Comparison of ENCODE assay signal across 25 cellular contexts in the genomic region with DNA sequence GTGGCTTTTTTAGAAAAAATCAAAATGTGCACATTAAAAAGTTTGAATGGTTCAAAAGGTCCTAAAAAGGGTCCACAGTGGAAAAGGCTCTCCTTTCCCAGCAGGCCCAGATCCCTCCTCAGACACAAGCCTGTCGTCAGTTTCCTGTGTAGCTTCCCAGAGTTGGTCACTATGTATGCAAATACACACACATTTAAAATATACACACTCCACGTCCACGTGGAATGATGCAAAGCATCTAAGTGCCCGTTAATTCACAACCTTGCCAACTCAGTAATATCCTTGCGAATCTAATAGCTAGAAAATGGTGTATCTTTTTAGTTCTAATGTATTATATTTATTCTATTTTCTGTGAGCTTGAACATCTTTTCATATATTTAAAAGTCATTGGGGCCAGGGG. TPM values are rescaled to one million over a fixed set of nuclear protein-coding genes. Genes with fewer than 3 reads are reported as not detected.
A peak's percentile ranks its signal among the peaks of the same experiment; 100 is the strongest.
DNase-seq lines count a peak whose midpoint lies in the region; ATAC-seq, FAIRE-seq and TF ChIP-seq lines count a peak whose summit lies in the region.
"Had no signal": no experiment of that assay in that cellular context is flagged by ENCODE, and none has a peak within 500 bp of the region (broad histone marks: within the 10 kb centered on the region; RNA-seq: fewer than 3 reads in every experiment).

No MANE protein-coding gene starts in this region.

- H3K9ac ChIP-seq in endodermal cell (ENCODE audit: extremely low read depth, low read length, poor library complexity, severe bottlenecking): no peak overlapping the region

- POLR2A ChIA-PET in naive thymus-derived CD4-positive, alpha-beta T cell (lab: Charles Lee): interaction anchor here (0.7 to 13.1 kb wide), 8 partner anchors 9 to 162 kb away, joined by 3 to 182 read pairs (median 8); a partner anchor contains a TSS

- FAIRE-seq in GM19239 (lab: Jason Lieb, UNC): peak; percentile 71
- FAIRE-seq: A204.1, D721Med had no signal

- ATAC-seq in activated CD8-positive, alpha-beta memory T cell treated with anti-CD3 and anti-CD28 coated beads, Interleukin-2, amount 10 ng/mL, durations not matched to agents 7 days and 5 days: no peak
- ATAC-seq in naive thymus-derived CD4-positive, alpha-beta T cell: no peak
- ATAC-seq in HG03159 (IDR thresholded peaks at IDR 0.05; ENCODE audit: unreplicated experiment): no peak

- H3K36me3 ChIP-seq in naive thymus-derived CD4-positive, alpha-beta T cell (ENCODE audit: control insufficient read depth in 2 of 3, insufficient read depth in 3 of 3, low read length in 3 of 3): peaks cover 0 to 24% (median 3%) of the 10 kb centered on the region in 3 experiments
- H3K36me3 ChIP-seq in endodermal cell (ENCODE audit: control insufficient read depth, insufficient read depth, low read length): no peaks in the 10 kb centered on the region
- H3K36me3 ChIP-seq: BE2C had no signal

- intact Hi-C loops in activated T-helper 1 cell treated with anti-CD3 and anti-CD28 coated beads, Interleukin-12 subunit alpha, Interleukin-12 subunit beta, Interleukin-2, Interleukin-4 antibody, amounts not matched to agents 30 ng/mL and 10 ng/mL and 1 ng/mL, durations not matched to agents 14 hours and 24 hours and 36 hours (cut with micrococcal nuclease): no loop called here
- intact Hi-C loops in naive thymus-derived CD4-positive, alpha-beta T cell (cut with micrococcal nuclease): no loop called here

- H3K4me1 Mint-ChIP-seq in activated CD8-positive, alpha-beta memory T cell treated with anti-CD3 and anti-CD28 coated beads, Interleukin-2, amount 10 ng/mL, durations not matched to agents 7 days and 5 days: peaks cover 81% of the 10 kb centered on the region
- peaks cover 71% of the 10 kb centered on the region for H3K4me1 Mint-ChIP-seq in activated T-helper 1 cell treated with anti-CD3 and anti-CD28 coated beads, Interleukin-12 subunit alpha, Interleukin-12 subunit beta, Interleukin-2, Interleukin-4 antibody, amounts not matched to agents 30 ng/mL and 10 ng/mL and 1 ng/mL, durations not matched to agents 14 hours and 24 hours and 36 hours (ENCODE audit: low read depth)
- peaks cover 56 to 93% (median 80%) of the 10 kb centered on the region in 7 donors for H3K4me1 Mint-ChIP-seq in naive thymus-derived CD4-positive, alpha-beta T cell
- peaks cover 16% of the 10 kb centered on the region for H3K4me1 Mint-ChIP-seq in endodermal cell

- no peaks in the 10 kb centered on the region for H3K9me3 Mint-ChIP-seq in activated CD8-positive, alpha-beta memory T cell treated with anti-CD3 and anti-CD28 coated beads, Interleukin-2, amount 10 ng/mL, durations not matched to agents 7 days and 5 days (ENCODE audit: low read depth)
- no peaks in the 10 kb centered on the region for H3K9me3 Mint-ChIP-seq in activated T-helper 1 cell treated with anti-CD3 and anti-CD28 coated beads, Interleukin-12 subunit alpha, Interleukin-12 subunit beta, Interleukin-2, Interleukin-4 antibody, amounts not matched to agents 30 ng/mL and 10 ng/mL and 1 ng/mL, durations not matched to agents 14 hours and 24 hours and 36 hours
- H3K9me3 Mint-ChIP-seq in naive thymus-derived CD4-positive, alpha-beta T cell: peaks cover 0 to 2% (median 0%) of the 10 kb centered on the region in 11 donors
- no peaks in the 10 kb centered on the region for H3K9me3 Mint-ChIP-seq in endodermal cell

- H3K9me3 ChIP-seq in naive thymus-derived CD4-positive, alpha-beta T cell (ENCODE audit: control insufficient read depth in 2 of 3, low read length in 3 of 3): no peaks in the 10 kb centered on the region
- no peaks in the 10 kb centered on the region for H3K9me3 ChIP-seq in endodermal cell (ENCODE audit: control insufficient read depth, low read length)
- H3K9me3 ChIP-seq: BE2C had no signal

- H3K27me3 Mint-ChIP-seq in activated CD8-positive, alpha-beta memory T cell treated with anti-CD3 and anti-CD28 coated beads, Interleukin-2, amount 10 ng/mL, durations not matched to agents 7 days and 5 days: no peaks in the 10 kb centered on the region
- no peaks in the 10 kb centered on the region for H3K27me3 Mint-ChIP-seq in activated T-helper 1 cell treated with anti-CD3 and anti-CD28 coated beads, Interleukin-12 subunit alpha, Interleukin-12 subunit beta, Interleukin-2, Interleukin-4 antibody, amounts not matched to agents 30 ng/mL and 10 ng/mL and 1 ng/mL, durations not matched to agents 14 hours and 24 hours and 36 hours (ENCODE audit: insufficient read depth)
- no peaks in the 10 kb centered on the region for H3K27me3 Mint-ChIP-seq in naive thymus-derived CD4-positive, alpha-beta T cell
- no peaks in the 10 kb centered on the region for H3K27me3 Mint-ChIP-seq in endodermal cell (ENCODE audit: insufficient read depth)

- no peak for TF ChIP-seq CTCF in endodermal cell (conservative IDR thresholded peaks at IDR 0.05)

- H3K4me3 ChIP-seq in naive thymus-derived CD4-positive, alpha-beta T cell (ENCODE audit: low read length): no peak overlapping the region
- H3K4me3 ChIP-seq in endodermal cell (ENCODE audit: low read length): no peak overlapping the region
- H3K4me3 ChIP-seq: dorsolateral prefrontal cortex, lung, smooth muscle cell had no signal

- CTCF ChIA-PET in activated CD8-positive, alpha-beta memory T cell treated with anti-CD3 and anti-CD28 coated beads, Interleukin-2, amount 10 ng/mL, durations not matched to agents 7 days and 5 days (lab: Charles Lee): interaction anchor here (1.0 to 2.0 kb wide), 6 partner anchors 11 to 77 kb away, joined by 3 to 10 read pairs (median 4); a partner anchor contains a TSS
- CTCF ChIA-PET in naive thymus-derived CD4-positive, alpha-beta T cell (lab: Charles Lee): interaction anchor here (1.0 kb wide), 1 partner anchor 43 kb away, joined by 3 read pairs; no protein-coding TSS in a partner anchor

- 85 to 100% methylated on average over 1 to 4 of the region's 5 CpGs for WGBS in endodermal cell (ENCODE audit: insufficient coverage in 1 of 2, insufficient read length in 1 of 2), 2 experiments

- H3K27me3 ChIP-seq in naive thymus-derived CD4-positive, alpha-beta T cell (ENCODE audit: control insufficient read depth in 2 of 2, insufficient read depth in 2 of 2, low read length in 2 of 2): no peaks in the 10 kb centered on the region
- no peaks in the 10 kb centered on the region for H3K27me3 ChIP-seq in endodermal cell (ENCODE audit: control insufficient read depth, insufficient read depth, low read length, poor library complexity, severe bottlenecking)
- H3K27me3 ChIP-seq: BE2C, dorsolateral prefrontal cortex had no signal

- peak overlapping the region; percentile 52 for H3K27ac ChIP-seq in naive thymus-derived CD4-positive, alpha-beta T cell (ENCODE audit: low read depth, low read length)
- H3K27ac ChIP-seq in endodermal cell (ENCODE audit: low read depth, low read length): no peak overlapping the region
- H3K27ac ChIP-seq: dorsolateral prefrontal cortex had no signal

- no peak for DNase-seq in activated CD8-positive, alpha-beta memory T cell treated with anti-CD3 and anti-CD28 coated beads, Interleukin-2, amount 10 ng/mL, durations not matched to agents 7 days and 5 days
- no peak for DNase-seq in activated CD8-positive, alpha-beta memory T cell treated with anti-CD3 and anti-CD28 coated beads, Interleukin-2, amount 50 U/mL, for 48 hours
- DNase-seq in GM19239 (ENCODE audit: insufficient read length, low spot score): no peak
- DNase-seq in activated T-helper 1 cell treated with anti-CD3 and anti-CD28 coated beads, Interleukin-12 subunit alpha, Interleukin-12 subunit beta, Interleukin-2, Interleukin-4 antibody, amounts not matched to agents 30 ng/mL and 10 ng/mL and 1 ng/mL, durations not matched to agents 14 hours and 24 hours and 36 hours (ENCODE audit: low spot score): no peak
- DNase-seq in naive thymus-derived CD4-positive, alpha-beta T cell: no peak
- no peak for DNase-seq in endodermal cell
- no peak for DNase-seq in NK-92 (lab: John Stamatoyannopoulos, UW; ENCODE audit: unreplicated experiment)
- DNase-seq: activated CD4-positive, alpha-beta T cell treated with anti-CD3 and anti-CD28 coated beads, Interleukin-2, amount 50 U/mL, for 1 hour; anterior cingulate cortex; BE2C; central memory CD4-positive, alpha-beta T cell; dorsolateral prefrontal cortex; erythroblast; foreskin melanocyte; NCI-H1417 treated with DMSO at 0.1 percent for 48 hours; NCI-H2107; NCI-H524; occipital lobe; stimulated activated CD4-positive, alpha-beta T cell treated with anti-CD3 and anti-CD28 coated beads, Interleukin-4, amount 100 ng/mL, for 24 hours had no signal

- H3K4me3 Mint-ChIP-seq in activated CD8-positive, alpha-beta memory T cell treated with anti-CD3 and anti-CD28 coated beads, Interleukin-2, amount 10 ng/mL, durations not matched to agents 7 days and 5 days: no peak overlapping the region
- no peak overlapping the region for H3K4me3 Mint-ChIP-seq in activated T-helper 1 cell treated with anti-CD3 and anti-CD28 coated beads, Interleukin-12 subunit alpha, Interleukin-12 subunit beta, Interleukin-2, Interleukin-4 antibody, amounts not matched to agents 30 ng/mL and 10 ng/mL and 1 ng/mL, durations not matched to agents 14 hours and 24 hours and 36 hours
- H3K4me3 Mint-ChIP-seq in naive thymus-derived CD4-positive, alpha-beta T cell: peak overlapping the region in 6 of 10 donors; percentile 23 to 67 (median 49)
- H3K4me3 Mint-ChIP-seq in endodermal cell: no peak overlapping the region

- H3K4me1 ChIP-seq in naive thymus-derived CD4-positive, alpha-beta T cell (ENCODE audit: control insufficient read depth in 2 of 2, insufficient read depth in 2 of 2, low read length in 2 of 2): peaks cover 69 to 75% of the 10 kb centered on the region in 2 donors
- no peaks in the 10 kb centered on the region for H3K4me1 ChIP-seq in endodermal cell (ENCODE audit: control insufficient read depth, insufficient read depth, low read length)
- H3K4me1 ChIP-seq: BE2C had no signal

- H3K36me3 Mint-ChIP-seq in activated CD8-positive, alpha-beta memory T cell treated with anti-CD3 and anti-CD28 coated beads, Interleukin-2, amount 10 ng/mL, durations not matched to agents 7 days and 5 days: peaks cover 42% of the 10 kb centered on the region
- peaks cover 38% of the 10 kb centered on the region for H3K36me3 Mint-ChIP-seq in activated T-helper 1 cell treated with anti-CD3 and anti-CD28 coated beads, Interleukin-12 subunit alpha, Interleukin-12 subunit beta, Interleukin-2, Interleukin-4 antibody, amounts not matched to agents 30 ng/mL and 10 ng/mL and 1 ng/mL, durations not matched to agents 14 hours and 24 hours and 36 hours (ENCODE audit: low read depth)
- H3K36me3 Mint-ChIP-seq in naive thymus-derived CD4-positive, alpha-beta T cell: peaks cover 8 to 45% (median 34%) of the 10 kb centered on the region in 5 donors
- no peaks in the 10 kb centered on the region for H3K36me3 Mint-ChIP-seq in endodermal cell (ENCODE audit: low read depth)

- H3K27ac Mint-ChIP-seq in activated CD8-positive, alpha-beta memory T cell treated with anti-CD3 and anti-CD28 coated beads, Interleukin-2, amount 10 ng/mL, durations not matched to agents 7 days and 5 days: peak overlapping the region; percentile 71
- peak overlapping the region; percentile 40 for H3K27ac Mint-ChIP-seq in activated T-helper 1 cell treated with anti-CD3 and anti-CD28 coated beads, Interleukin-12 subunit alpha, Interleukin-12 subunit beta, Interleukin-2, Interleukin-4 antibody, amounts not matched to agents 30 ng/mL and 10 ng/mL and 1 ng/mL, durations not matched to agents 14 hours and 24 hours and 36 hours
- H3K27ac Mint-ChIP-seq in naive thymus-derived CD4-positive, alpha-beta T cell: peak overlapping the region in 8 of 9 donors; percentile 21 to 94 (median 72)
- no peak overlapping the region for H3K27ac Mint-ChIP-seq in endodermal cell

RNA-seq across cellular contexts. Expression of a gene that starts 17.7 kb away (rescaled TPM):
- total RNA-seq in activated CD8-positive, alpha-beta memory T cell treated with anti-CD3 and anti-CD28 coated beads, Interleukin-2, amount 10 ng/mL, durations not matched to agents 7 days and 5 days: 100 to 1,000 TPM; 156 to 287 TPM
- 164 and 175 TPM in 2 replicates for total RNA-seq in activated T-helper 1 cell treated with anti-CD3 and anti-CD28 coated beads, Interleukin-12 subunit alpha, Interleukin-12 subunit beta, Interleukin-2, Interleukin-4 antibody, amounts not matched to agents 30 ng/mL and 10 ng/mL and 1 ng/mL, durations not matched to agents 14 hours and 24 hours and 36 hours
- total RNA-seq in naive thymus-derived CD4-positive, alpha-beta T cell: 100 to 1,000 TPM; 380 to 615 (median 394) TPM
- polyA plus RNA-seq in naive thymus-derived CD4-positive, alpha-beta T cell: 100 to 1,000 TPM in 1 of 2 donors, 10 to 100 TPM in 1; 76.0 to 122 TPM
- under 1 TPM; 0.64 to 0.97 TPM for total RNA-seq in endodermal cell
- polyA plus RNA-seq in endodermal cell (2013, experiment 1 of 2): 0.21 TPM
- 0.12 TPM for polyA plus RNA-seq in endodermal cell (2013, experiment 2 of 2)

RNA-seq across cellular contexts. Expression of a gene that starts 45.3 kb away (rescaled TPM):
- total RNA-seq in activated CD8-positive, alpha-beta memory T cell treated with anti-CD3 and anti-CD28 coated beads, Interleukin-2, amount 10 ng/mL, durations not matched to agents 7 days and 5 days: not detected
- total RNA-seq in activated T-helper 1 cell treated with anti-CD3 and anti-CD28 coated beads, Interleukin-12 subunit alpha, Interleukin-12 subunit beta, Interleukin-2, Interleukin-4 antibody, amounts not matched to agents 30 ng/mL and 10 ng/mL and 1 ng/mL, durations not matched to agents 14 hours and 24 hours and 36 hours: 0.23 and 0.24 TPM in 2 replicates
- not detected for total RNA-seq in naive thymus-derived CD4-positive, alpha-beta T cell
- polyA plus RNA-seq in naive thymus-derived CD4-positive, alpha-beta T cell: under 1 TPM; 0.17 to 0.25 TPM
- not detected for total RNA-seq in endodermal cell
- polyA plus RNA-seq in endodermal cell (2013, experiment 1 of 2): not detected
- polyA plus RNA-seq in endodermal cell (2013, experiment 2 of 2): not detected
- total RNA-seq: kidney epithelial cell, smooth muscle cell had no signal
- polyA plus RNA-seq: smooth muscle cell had no signal

Comparison
In these comparisons a context has a peak if more than half of its experiments do, and no peak if none do; other contexts are left out.
1. H3K4me3 Mint-ChIP-seq: peak in naive thymus-derived CD4-positive, alpha-beta T cell (6 of 10); none in activated CD8-positive, alpha-beta memory T cell treated with anti-CD3 and anti-CD28 coated beads, Interleukin-2, amount 10 ng/mL, durations not matched to agents 7 days and 5 days (single experiment), activated T-helper 1 cell treated with anti-CD3 and anti-CD28 coated beads, Interleukin-12 subunit alpha, Interleukin-12 subunit beta, Interleukin-2, Interleukin-4 antibody, amounts not matched to agents 30 ng/mL and 10 ng/mL and 1 ng/mL, durations not matched to agents 14 hours and 24 hours and 36 hours (single experiment) and endodermal cell (single experiment).
2. RNA of a gene that starts 17.7 kb away (total RNA-seq): 380 to 615 TPM in naive thymus-derived CD4-positive, alpha-beta T cell, 156 to 287 TPM in activated CD8-positive, alpha-beta memory T cell treated with anti-CD3 and anti-CD28 coated beads, Interleukin-2, amount 10 ng/mL, durations not matched to agents 7 days and 5 days and 164 to 175 TPM in activated T-helper 1 cell treated with anti-CD3 and anti-CD28 coated beads, Interleukin-12 subunit alpha, Interleukin-12 subunit beta, Interleukin-2, Interleukin-4 antibody, amounts not matched to agents 30 ng/mL and 10 ng/mL and 1 ng/mL, durations not matched to agents 14 hours and 24 hours and 36 hours; 0.64 to 0.97 TPM in endodermal cell; every median in the first group is over 10 times any median in the second.